8 cellular contexts compared by ENCODE assay signal in the genomic region with DNA sequence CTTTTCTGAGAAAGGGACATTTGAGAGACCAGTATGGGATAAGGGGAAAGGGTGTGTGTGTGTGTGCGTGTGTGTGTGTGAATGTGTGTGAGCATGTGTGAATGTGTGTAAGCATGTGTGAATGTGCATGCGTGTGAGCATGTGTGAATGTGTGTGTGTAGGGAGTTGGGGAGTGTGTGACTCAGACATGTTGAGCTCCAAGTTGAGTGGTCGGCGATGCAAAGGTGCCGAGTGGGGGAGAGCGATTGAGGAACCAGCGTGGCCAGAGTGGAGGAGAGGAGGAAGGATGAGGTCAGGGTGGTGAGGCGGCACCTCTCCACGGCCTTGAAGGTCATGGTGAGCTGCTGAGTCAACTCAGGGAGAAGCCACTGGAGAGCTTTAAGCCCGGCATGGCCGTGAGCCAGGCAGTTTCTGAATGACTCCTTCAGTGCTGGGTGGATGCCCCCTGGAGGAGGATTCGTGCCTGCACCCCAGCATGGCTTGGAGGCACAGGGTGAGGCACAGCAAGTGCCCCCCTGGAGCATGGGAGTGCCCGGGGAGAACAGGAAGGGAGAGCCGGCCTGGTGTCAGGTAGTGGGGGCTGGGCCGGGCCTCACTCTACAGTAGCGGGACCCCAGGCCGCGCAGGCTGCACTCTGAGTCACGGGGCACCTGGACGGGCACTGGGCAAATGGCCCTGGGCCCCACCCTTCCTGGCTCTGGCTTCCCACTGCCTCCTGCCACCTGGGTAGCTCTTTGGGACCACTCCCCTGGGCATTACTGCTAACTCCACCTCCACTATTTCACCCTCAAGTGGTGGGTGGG. TPM values are rescaled to one million over a fixed set of nuclear protein-coding genes. Genes with fewer than 3 reads are reported as not detected.
DNase-seq lines count a peak whose midpoint lies in the region; ATAC-seq and TF ChIP-seq lines count a peak whose summit lies in the region.

No MANE protein-coding gene starts in this region.

- H3K27me3 ChIP-seq in cardiac muscle cell: no peaks in the 10 kb centered on the region

- no peaks in the 10 kb centered on the region for H3K36me3 ChIP-seq in cardiac muscle cell

- no peaks in the 10 kb centered on the region for H3K9me3 ChIP-seq in cardiac muscle cell (ENCODE audit: low read depth)

- H3K4me3 ChIP-seq in cardiac muscle cell: no peak overlapping the region
- no peak overlapping the region for H3K4me3 ChIP-seq in skin epidermis

- H3K4me1 ChIP-seq in cardiac muscle cell (ENCODE audit: low read depth): no peaks in the 10 kb centered on the region

- peak; percentile 41 for ATAC-seq in HG03565 (IDR thresholded peaks at IDR 0.05; ENCODE audit: unreplicated experiment)
- no peak for ATAC-seq in GM19397 (IDR thresholded peaks at IDR 0.05; ENCODE audit: unreplicated experiment)

- peak; percentile 72 for DNase-seq in activated gamma-delta T cell treated with Interleukin-2 at 50 U/mL for 16 hours
- no peak for DNase-seq in activated gamma-delta T cell (lab: John Stamatoyannopoulos, UW)
- DNase-seq in SHP77 treated with DMSO at 0.1 percent for 48 hours (lab: John Stamatoyannopoulos, UW): peak; percentile 48
- DNase-seq in activated effector memory CD4-positive, alpha-beta T cell treated with Interleukin-2 at 50 U/mL for 16 hours: peak; percentile 49
- peak; percentile 53 to 89 for DNase-seq in cardiac muscle cell (ENCODE audit: low read depth in 1 of 2, low spot score in 1 of 2)

- TF ChIP-seq CTCF in cardiac muscle cell (IDR thresholded peaks at IDR 0.05; ENCODE audit: low read depth, low read length): peak; percentile 81

- H3K27ac ChIP-seq in cardiac muscle cell (no peak overlapping the region), skin epidermis (peak overlapping the region in 11 of 21 experiments; percentile 9 to 65 (median 31))

RNA-seq across cellular contexts. Expression of a gene that starts 8.2 kb away (rescaled TPM):
- total RNA-seq in cardiac muscle cell: 5.9 and 8.4 TPM in 2 replicates
- 8.6 and 9.5 TPM in 2 replicates for polyA plus RNA-seq in cardiac muscle cell

RNA-seq across cellular contexts. Expression of a gene that starts 13.8 kb away (rescaled TPM):
- 500 and 570 TPM in 2 replicates for total RNA-seq in cardiac muscle cell
- polyA plus RNA-seq in cardiac muscle cell: 646 and 784 TPM in 2 replicates

RNA-seq across cellular contexts. Expression of a gene that starts 14.4 kb away (rescaled TPM):
- total RNA-seq in cardiac muscle cell: 298 and 438 TPM in 2 replicates
- 331 and 375 TPM in 2 replicates for polyA plus RNA-seq in cardiac muscle cell

RNA-seq across cellular contexts. Expression of a gene that starts 26.4 kb away (rescaled TPM):
- total RNA-seq in cardiac muscle cell: 77.0 and 94.0 TPM in 2 replicates
- polyA plus RNA-seq in cardiac muscle cell: 48.8 and 49.3 TPM in 2 replicates

RNA-seq across cellular contexts. Expression of a gene that starts 27.2 kb away (rescaled TPM):
- 28.2 and 30.4 TPM in 2 replicates for total RNA-seq in cardiac muscle cell
- 19.7 and 22.3 TPM in 2 replicates for polyA plus RNA-seq in cardiac muscle cell
